In the genomic region with DNA sequence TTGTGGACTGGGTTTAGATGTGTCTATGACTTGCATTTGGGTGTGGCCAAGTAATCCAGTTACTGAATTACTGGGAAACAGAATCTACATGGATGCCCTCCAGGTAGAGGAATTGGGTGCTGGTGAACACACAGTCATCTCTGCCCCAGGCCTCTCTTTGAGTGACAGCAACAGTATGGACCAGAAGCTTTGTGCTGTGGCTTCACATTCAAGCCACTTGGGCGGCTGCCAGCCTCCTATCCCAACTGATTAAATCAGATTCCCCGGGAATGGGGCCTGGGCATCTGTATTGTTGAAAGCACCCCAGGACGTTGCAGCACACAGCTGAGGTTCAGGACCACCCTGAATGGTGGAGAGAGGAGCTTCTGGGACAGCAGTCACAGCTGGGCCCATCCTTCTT, we compare ENCODE assay signal across 1 cellular context.
TF ChIP-seq lines count a peak whose summit lies in the region.

No MANE protein-coding gene starts in this region.

TF ChIP-seq in GM23338, 12 proteins besides CTCF, POLR2A, EP300 and RAD21 (continued from another document):
- TF ChIP-seq, protein P1, sequence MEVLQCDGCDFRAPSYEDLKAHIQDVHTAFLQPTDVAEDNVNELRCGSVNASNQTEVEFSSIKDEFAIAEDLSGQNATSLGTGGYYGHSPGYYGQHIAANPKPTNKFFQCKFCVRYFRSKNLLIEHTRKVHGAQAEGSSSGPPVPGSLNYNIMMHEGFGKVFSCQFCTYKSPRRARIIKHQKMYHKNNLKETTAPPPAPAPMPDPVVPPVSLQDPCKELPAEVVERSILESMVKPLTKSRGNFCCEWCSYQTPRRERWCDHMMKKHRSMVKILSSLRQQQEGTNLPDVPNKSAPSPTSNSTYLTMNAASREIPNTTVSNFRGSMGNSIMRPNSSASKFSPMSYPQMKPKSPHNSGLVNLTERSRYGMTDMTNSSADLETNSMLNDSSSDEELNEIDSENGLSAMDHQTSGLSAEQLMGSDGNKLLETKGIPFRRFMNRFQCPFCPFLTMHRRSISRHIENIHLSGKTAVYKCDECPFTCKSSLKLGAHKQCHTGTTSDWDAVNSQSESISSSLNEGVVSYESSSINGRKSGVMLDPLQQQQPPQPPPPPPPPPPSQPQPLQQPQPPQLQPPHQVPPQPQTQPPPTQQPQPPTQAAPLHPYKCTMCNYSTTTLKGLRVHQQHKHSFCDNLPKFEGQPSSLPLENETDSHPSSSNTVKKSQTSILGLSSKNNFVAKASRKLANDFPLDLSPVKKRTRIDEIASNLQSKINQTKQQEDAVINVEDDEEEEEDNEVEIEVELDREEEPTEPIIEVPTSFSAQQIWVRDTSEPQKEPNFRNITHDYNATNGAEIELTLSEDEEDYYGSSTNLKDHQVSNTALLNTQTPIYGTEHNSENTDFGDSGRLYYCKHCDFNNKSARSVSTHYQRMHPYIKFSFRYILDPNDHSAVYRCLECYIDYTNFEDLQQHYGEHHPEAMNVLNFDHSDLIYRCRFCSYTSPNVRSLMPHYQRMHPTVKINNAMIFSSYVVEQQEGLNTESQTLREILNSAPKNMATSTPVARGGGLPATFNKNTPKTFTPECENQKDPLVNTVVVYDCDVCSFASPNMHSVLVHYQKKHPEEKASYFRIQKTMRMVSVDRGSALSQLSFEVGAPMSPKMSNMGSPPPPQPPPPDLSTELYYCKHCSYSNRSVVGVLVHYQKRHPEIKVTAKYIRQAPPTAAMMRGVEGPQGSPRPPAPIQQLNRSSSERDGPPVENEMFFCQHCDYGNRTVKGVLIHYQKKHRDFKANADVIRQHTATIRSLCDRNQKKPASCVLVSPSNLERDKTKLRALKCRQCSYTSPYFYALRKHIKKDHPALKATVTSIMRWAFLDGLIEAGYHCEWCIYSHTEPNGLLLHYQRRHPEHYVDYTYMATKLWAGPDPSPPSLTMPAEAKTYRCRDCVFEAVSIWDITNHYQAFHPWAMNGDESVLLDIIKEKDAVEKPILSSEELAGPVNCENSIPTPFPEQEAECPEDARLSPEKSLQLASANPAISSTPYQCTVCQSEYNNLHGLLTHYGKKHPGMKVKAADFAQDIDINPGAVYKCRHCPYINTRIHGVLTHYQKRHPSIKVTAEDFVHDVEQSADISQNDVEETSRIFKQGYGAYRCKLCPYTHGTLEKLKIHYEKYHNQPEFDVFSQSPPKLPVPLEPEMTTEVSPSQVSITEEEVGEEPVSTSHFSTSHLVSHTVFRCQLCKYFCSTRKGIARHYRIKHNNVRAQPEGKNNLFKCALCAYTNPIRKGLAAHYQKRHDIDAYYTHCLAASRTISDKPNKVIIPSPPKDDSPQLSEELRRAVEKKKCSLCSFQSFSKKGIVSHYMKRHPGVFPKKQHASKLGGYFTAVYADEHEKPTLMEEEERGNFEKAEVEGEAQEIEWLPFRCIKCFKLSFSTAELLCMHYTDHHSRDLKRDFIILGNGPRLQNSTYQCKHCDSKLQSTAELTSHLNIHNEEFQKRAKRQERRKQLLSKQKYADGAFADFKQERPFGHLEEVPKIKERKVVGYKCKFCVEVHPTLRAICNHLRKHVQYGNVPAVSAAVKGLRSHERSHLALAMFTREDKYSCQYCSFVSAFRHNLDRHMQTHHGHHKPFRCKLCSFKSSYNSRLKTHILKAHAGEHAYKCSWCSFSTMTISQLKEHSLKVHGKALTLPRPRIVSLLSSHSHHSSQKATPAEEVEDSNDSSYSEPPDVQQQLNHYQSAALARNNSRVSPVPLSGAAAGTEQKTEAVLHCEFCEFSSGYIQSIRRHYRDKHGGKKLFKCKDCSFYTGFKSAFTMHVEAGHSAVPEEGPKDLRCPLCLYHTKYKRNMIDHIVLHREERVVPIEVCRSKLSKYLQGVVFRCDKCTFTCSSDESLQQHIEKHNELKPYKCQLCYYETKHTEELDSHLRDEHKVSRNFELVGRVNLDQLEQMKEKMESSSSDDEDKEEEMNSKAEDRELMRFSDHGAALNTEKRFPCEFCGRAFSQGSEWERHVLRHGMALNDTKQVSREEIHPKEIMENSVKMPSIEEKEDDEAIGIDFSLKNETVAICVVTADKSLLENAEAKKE (CRISPR knock-in tag; IDR thresholded peaks at IDR 0.05), result no peak
- no peak for TF ChIP-seq EZH2 (IDR thresholded peaks at IDR 0.05; ENCODE audit: low read depth, unreplicated experiment)
